ENCODE assay signal across 12 cellular contexts in genomic region chr10:91591792-91592165, GRCh38. TPM values are rescaled to one million over a fixed set of nuclear protein-coding genes. Genes with fewer than 3 reads are reported as not detected.
DNase-seq lines count a peak whose midpoint lies in the region; ATAC-seq and TF ChIP-seq lines count a peak whose summit lies in the region.
"Had no signal": no experiment of that assay in that cellular context is flagged by ENCODE, and none has a peak within 500 bp of the region (broad histone marks: within the 10 kb centered on the region; RNA-seq: fewer than 3 reads in every experiment).

No MANE protein-coding gene starts in this region.

- peaks cover 28% of the 10 kb centered on the region for H3K4me1 Mint-ChIP-seq in neural crest cell

- H3K79me2 ChIP-seq in mammary epithelial cell (ENCODE audit: insufficient read depth, low read length) = no peaks in the 10 kb centered on the region
- H3K79me2 ChIP-seq in fibroblast of lung (ENCODE audit: control insufficient read depth, insufficient read depth, low read length) = no peaks in the 10 kb centered on the region

- no peaks in the 10 kb centered on the region for H4K20me1 ChIP-seq in mammary epithelial cell (ENCODE audit: insufficient read depth, low read length)
- no peaks in the 10 kb centered on the region for H4K20me1 ChIP-seq in fibroblast of lung (ENCODE audit: control insufficient read depth, extremely low read depth, insufficient read depth, low read length)

- H3K27ac Mint-ChIP-seq in neural crest cell (ENCODE audit: unreplicated experiment) = peak overlapping the region; percentile 25
- H3K27ac Mint-ChIP-seq: activated CD8-positive, alpha-beta T cell treated with anti-CD3 and anti-CD28 coated beads, Interleukin-2, amount 10 ng/mL, durations not matched to agents 7 days and 5 days had no signal

- no peaks in the 10 kb centered on the region for H3K36me3 Mint-ChIP-seq in neural crest cell (ENCODE audit: low read depth)

- dilution Hi-C loops in mammary epithelial cell (cut with HindIII; ENCODE audit: low sequenced_read_pairs) = no loop called here

- H3K27me3 Mint-ChIP-seq in neural crest cell (ENCODE audit: low read depth) = no peaks in the 10 kb centered on the region

- ATAC-seq in upper lobe of right lung = no peak
- ATAC-seq: activated CD8-positive, alpha-beta T cell treated with anti-CD3 and anti-CD28 coated beads, Interleukin-2, amount 10 ng/mL, durations not matched to agents 7 days and 5 days had no signal

- H3K27me3 ChIP-seq in breast epithelium (no peaks in the 10 kb centered on the region), mammary epithelial cell (ENCODE audit: insufficient read depth, low read length) (no peaks in the 10 kb centered on the region), fibroblast of lung (ENCODE audit: control insufficient read depth, insufficient read depth, low read length) (no peaks in the 10 kb centered on the region), upper lobe of right lung (no peaks in the 10 kb centered on the region)

- no peak overlapping the region for H3K4me3 Mint-ChIP-seq in neural crest cell
- H3K4me3 Mint-ChIP-seq: activated CD8-positive, alpha-beta T cell treated with anti-CD3 and anti-CD28 coated beads, Interleukin-2, amount 10 ng/mL, durations not matched to agents 7 days and 5 days had no signal

- H3K4me3 ChIP-seq in breast epithelium = no peak overlapping the region
- H3K4me3 ChIP-seq in mammary epithelial cell (replicated peaks in 1 of 3; ENCODE audit: insufficient read depth in 1 of 3, low read depth in 2 of 3, low read length in 3 of 3) = no peak overlapping the region
- peak overlapping the region in 2 of 4 experiments; percentile 14 to 23 for H3K4me3 ChIP-seq in fibroblast of lung (replicated peaks in 1 of 4; ENCODE audit: control extremely low read depth in 1 of 4, insufficient read depth in 1 of 4, low read depth in 3 of 4, low read length in 4 of 4)
- H3K4me3 ChIP-seq in upper lobe of right lung = no peak overlapping the region
- peak overlapping the region in 1 of 2 donors; percentile 26 for H3K4me3 ChIP-seq in foreskin fibroblast (ENCODE audit: low read depth in 1 of 2, low read length in 2 of 2)
- H3K4me3 ChIP-seq: PC-9 had no signal

- H3K9me3 Mint-ChIP-seq in neural crest cell = no peaks in the 10 kb centered on the region

- H3K4me1 ChIP-seq in breast epithelium = peaks cover 0 to 28% of the 10 kb centered on the region in 2 donors
- H3K4me1 ChIP-seq in mammary epithelial cell (ENCODE audit: insufficient read depth, low read length) = peaks cover 26% of the 10 kb centered on the region
- peaks cover 50% of the 10 kb centered on the region for H3K4me1 ChIP-seq in fibroblast of lung (ENCODE audit: control insufficient read depth, extremely low read depth, insufficient read depth, low read length)
- H3K4me1 ChIP-seq in upper lobe of right lung = peaks cover 15% of the 10 kb centered on the region

- H3K4me2 ChIP-seq in mammary epithelial cell (ENCODE audit: insufficient read depth, low read depth, low read length) = no peak overlapping the region
- H3K4me2 ChIP-seq in fibroblast of lung (ENCODE audit: extremely low read depth, insufficient read depth, low read length) = peak overlapping the region; percentile 75

- in situ Hi-C loops in mammary epithelial cell (cut with MboI; ENCODE audit: low sequenced_read_pairs in 2 of 2) = no loop called here

- H2AFZ ChIP-seq in mammary epithelial cell (ENCODE audit: low read depth, low read length) = no peak overlapping the region
- H2AFZ ChIP-seq in fibroblast of lung (ENCODE audit: low read length) = peak overlapping the region; percentile 33
- H2AFZ ChIP-seq: PC-9 had no signal

- TF ChIP-seq POLR2A in breast epithelium (IDR thresholded peaks at IDR 0.05) = no peak

- TF ChIP-seq CTCF in breast epithelium (IDR thresholded peaks at IDR 0.05) (no peak), mammary epithelial cell (conservative IDR thresholded peaks at IDR 0.05 in 1 of 2, IDR thresholded peaks at IDR 0.05 in 1 of 2; ENCODE audit: extremely low read depth in 1 of 2, insufficient read depth in 1 of 2, low read depth in 1 of 2, low read length in 2 of 2) (no peak), fibroblast of lung (conservative IDR thresholded peaks at IDR 0.05 in 1 of 2, IDR thresholded peaks at IDR 0.05 in 1 of 2; ENCODE audit: low read depth in 1 of 2, low read length in 2 of 2) (no peak), neural crest cell (conservative IDR thresholded peaks at IDR 0.05) (no peak), upper lobe of right lung (IDR thresholded peaks at IDR 0.05) (no peak), foreskin fibroblast (IDR thresholded peaks at IDR 0.05; ENCODE audit: low read depth, low read length) (no peak)

- CTCF ChIA-PET in mammary epithelial cell (lab: Charles Lee; ENCODE audit: low non-redundant PET) = no interaction called here

- H3K9me3 ChIP-seq in breast epithelium = no peaks in the 10 kb centered on the region
- no peaks in the 10 kb centered on the region for H3K9me3 ChIP-seq in mammary epithelial cell (replicated peaks; ENCODE audit: insufficient read depth, low read length)
- no peaks in the 10 kb centered on the region for H3K9me3 ChIP-seq in fibroblast of lung (ENCODE audit: control insufficient read depth, insufficient read depth, low read depth, low read length)
- H3K9me3 ChIP-seq in upper lobe of right lung = no peaks in the 10 kb centered on the region

- peak overlapping the region; percentile 49 to 71 for H3K27ac ChIP-seq in breast epithelium
- no peak overlapping the region for H3K27ac ChIP-seq in mammary epithelial cell (ENCODE audit: insufficient read depth, low read depth, low read length)
- peak overlapping the region; percentile 86 for H3K27ac ChIP-seq in fibroblast of lung (ENCODE audit: insufficient read depth, low read length)
- peak overlapping the region; percentile 70 for H3K27ac ChIP-seq in upper lobe of right lung
- H3K27ac ChIP-seq: PC-9 had no signal

- DNase-seq in breast epithelium (ENCODE audit: low spot score in 2 of 2) = no peak
- no peak for DNase-seq in mammary epithelial cell
- DNase-seq in fibroblast of lung (ENCODE audit: low read depth in 2 of 2) = no peak
- no peak for DNase-seq in neural crest cell (ENCODE audit: low read depth, low spot score)
- no peak for DNase-seq in upper lobe of right lung
- no peak for DNase-seq in foreskin fibroblast
- DNase-seq in DMS79 treated with DMSO at 0.1 percent for 48 hours (lab: John Stamatoyannopoulos, UW) = no peak
- no peak for DNase-seq in glomerular visceral epithelial cell (ENCODE audit: extremely low spot score)
- DNase-seq: 8988T; activated CD8-positive, alpha-beta T cell treated with anti-CD3 and anti-CD28 coated beads, Interleukin-2, amount 10 ng/mL, durations not matched to agents 7 days and 5 days; activated effector memory CD4-positive, alpha-beta T cell treated with anti-CD3 and anti-CD28 coated beads, Interleukin-2, amount 50 U/mL, for 16 hours; PC-9 had no signal

- intact Hi-C loops in breast epithelium (cut with DNase I; ENCODE audit: low total_unique reads) = no loop called here
- intact Hi-C loops in mammary epithelial cell (cut with micrococcal nuclease) = no loop called here
- intact Hi-C loops in upper lobe of right lung (cut with DNase I) = no loop called here

- no peaks in the 10 kb centered on the region for H3K36me3 ChIP-seq in breast epithelium
- no peaks in the 10 kb centered on the region for H3K36me3 ChIP-seq in mammary epithelial cell (ENCODE audit: insufficient read depth, low read length)
- H3K36me3 ChIP-seq in fibroblast of lung (ENCODE audit: control insufficient read depth, insufficient read depth, low read length) = no peaks in the 10 kb centered on the region
- H3K36me3 ChIP-seq in upper lobe of right lung = no peaks in the 10 kb centered on the region

- BruUV-seq in mammary epithelial cell (replicated peaks; lab: Mats Ljungman, UMichigan) = no TSS peak

- WGBS in mammary epithelial cell (ENCODE audit: low coverage, missing lambda C conversion rate) = 95% methylated on average over 6 of the region's 7 CpGs

- H3K9ac ChIP-seq in mammary epithelial cell (ENCODE audit: insufficient read depth, low read length) (no peak overlapping the region), fibroblast of lung (ENCODE audit: insufficient read depth, low read length) (peak overlapping the region; percentile 24)

RNA-seq across cellular contexts. Expression of gene PPP1R3C, which starts 41.1 kb away (rescaled TPM):
- 10 to 100 TPM in 2 of 3 donors, 1 to 10 TPM in 1; 9.4 to 48.1 (median 14.4) TPM for total RNA-seq in breast epithelium
- 10 to 100 TPM in 1 of 2 donors, under 1 TPM in 1; 0.49 to 11.3 TPM for total RNA-seq in mammary epithelial cell
- polyA plus RNA-seq in mammary epithelial cell = 2.7 TPM
- polyA minus RNA-seq in mammary epithelial cell = 1.3 TPM
- total RNA-seq in fibroblast of lung = 94.5 and 125 TPM in 2 replicates
- 25.0 and 67.8 TPM in 2 replicates for polyA plus RNA-seq in fibroblast of lung
- 22.3 and 47.5 TPM in 2 replicates for polyA plus RNA-seq in fibroblast of lung (2012)
- polyA minus RNA-seq in fibroblast of lung (ENCODE audit: low replicate concordance) = 26.6 and 47.5 TPM in 2 replicates
- 2.9 and 3.6 TPM in 2 replicates for total RNA-seq in neural crest cell
- total RNA-seq in upper lobe of right lung = 15.1 TPM
- total RNA-seq: activated CD8-positive, alpha-beta T cell treated with anti-CD3 and anti-CD28 coated beads, Interleukin-2, amount 10 ng/mL, durations not matched to agents 7 days and 5 days had no signal
